In the genomic region with DNA sequence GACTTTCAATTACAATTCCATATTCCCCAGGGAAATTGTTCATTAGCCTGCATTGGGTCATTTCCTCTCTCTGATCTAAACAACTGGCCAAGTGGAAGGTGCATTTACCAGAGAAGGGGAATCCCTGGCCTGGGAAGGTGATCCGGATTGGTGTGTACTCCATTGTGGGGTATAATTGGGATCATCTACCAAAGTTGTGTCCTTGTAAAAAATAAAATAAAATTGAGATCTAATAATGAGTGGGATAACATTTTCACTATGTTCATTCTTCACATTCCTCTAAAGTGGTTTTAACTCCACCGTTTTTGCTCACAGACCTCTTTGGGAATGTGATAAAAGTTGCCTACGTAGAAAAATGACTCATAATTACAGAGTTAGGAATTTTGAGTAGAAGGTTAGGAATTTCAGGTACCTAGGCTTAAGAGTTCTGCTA, we compare ENCODE assay signal across 2 cellular contexts.
TF ChIP-seq lines count a peak whose summit lies in the region.

No MANE protein-coding gene starts in this region.

TF ChIP-seq in HEK293, 187 proteins besides CTCF, POLR2A, EP300 and RAD21:
- TF ChIP-seq, protein P1, sequence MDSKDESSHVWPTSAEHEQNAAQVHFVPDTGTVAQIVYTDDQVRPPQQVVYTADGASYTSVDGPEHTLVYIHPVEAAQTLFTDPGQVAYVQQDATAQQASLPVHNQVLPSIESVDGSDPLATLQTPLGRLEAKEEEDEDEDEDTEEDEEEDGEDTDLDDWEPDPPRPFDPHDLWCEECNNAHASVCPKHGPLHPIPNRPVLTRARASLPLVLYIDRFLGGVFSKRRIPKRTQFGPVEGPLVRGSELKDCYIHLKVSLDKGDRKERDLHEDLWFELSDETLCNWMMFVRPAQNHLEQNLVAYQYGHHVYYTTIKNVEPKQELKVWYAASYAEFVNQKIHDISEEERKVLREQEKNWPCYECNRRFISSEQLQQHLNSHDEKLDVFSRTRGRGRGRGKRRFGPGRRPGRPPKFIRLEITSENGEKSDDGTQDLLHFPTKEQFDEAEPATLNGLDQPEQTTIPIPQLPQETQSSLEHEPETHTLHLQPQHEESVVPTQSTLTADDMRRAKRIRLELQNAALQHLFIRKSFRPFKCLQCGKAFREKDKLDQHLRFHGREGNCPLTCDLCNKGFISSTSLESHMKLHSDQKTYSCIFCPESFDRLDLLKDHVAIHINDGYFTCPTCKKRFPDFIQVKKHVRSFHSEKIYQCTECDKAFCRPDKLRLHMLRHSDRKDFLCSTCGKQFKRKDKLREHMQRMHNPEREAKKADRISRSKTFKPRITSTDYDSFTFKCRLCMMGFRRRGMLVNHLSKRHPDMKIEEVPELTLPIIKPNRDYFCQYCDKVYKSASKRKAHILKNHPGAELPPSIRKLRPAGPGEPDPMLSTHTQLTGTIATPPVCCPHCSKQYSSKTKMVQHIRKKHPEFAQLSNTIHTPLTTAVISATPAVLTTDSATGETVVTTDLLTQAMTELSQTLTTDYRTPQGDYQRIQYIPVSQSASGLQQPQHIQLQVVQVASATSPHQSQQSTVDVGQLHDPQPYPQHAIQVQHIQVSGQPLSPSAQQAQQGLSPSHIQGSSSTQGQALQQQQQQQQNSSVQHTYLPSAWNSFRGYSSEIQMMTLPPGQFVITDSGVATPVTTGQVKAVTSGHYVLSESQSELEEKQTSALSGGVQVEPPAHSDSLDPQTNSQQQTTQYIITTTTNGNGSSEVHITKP (tag by site-specific recombination; IDR thresholded peaks at IDR 0.05), result peak; percentile 72
- no peak for TF ChIP-seq YY2 (tag by site-specific recombination; IDR thresholded peaks at IDR 0.05)

TF ChIP-seq in GM12878, 131 proteins besides CTCF, POLR2A, EP300 and RAD21:
- no peak for TF ChIP-seq ZBED1 (IDR thresholded peaks at IDR 0.05; ENCODE audit: borderline replicate concordance)
- TF ChIP-seq, protein P2, sequence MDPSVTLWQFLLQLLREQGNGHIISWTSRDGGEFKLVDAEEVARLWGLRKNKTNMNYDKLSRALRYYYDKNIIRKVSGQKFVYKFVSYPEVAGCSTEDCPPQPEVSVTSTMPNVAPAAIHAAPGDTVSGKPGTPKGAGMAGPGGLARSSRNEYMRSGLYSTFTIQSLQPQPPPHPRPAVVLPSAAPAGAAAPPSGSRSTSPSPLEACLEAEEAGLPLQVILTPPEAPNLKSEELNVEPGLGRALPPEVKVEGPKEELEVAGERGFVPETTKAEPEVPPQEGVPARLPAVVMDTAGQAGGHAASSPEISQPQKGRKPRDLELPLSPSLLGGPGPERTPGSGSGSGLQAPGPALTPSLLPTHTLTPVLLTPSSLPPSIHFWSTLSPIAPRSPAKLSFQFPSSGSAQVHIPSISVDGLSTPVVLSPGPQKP (IDR thresholded peaks at IDR 0.05; ENCODE audit: low read depth, low read length), result no peak
- TF ChIP-seq RB1 (IDR thresholded peaks at IDR 0.05; ENCODE audit: borderline replicate concordance), result no peak
- TF ChIP-seq, protein P3, sequence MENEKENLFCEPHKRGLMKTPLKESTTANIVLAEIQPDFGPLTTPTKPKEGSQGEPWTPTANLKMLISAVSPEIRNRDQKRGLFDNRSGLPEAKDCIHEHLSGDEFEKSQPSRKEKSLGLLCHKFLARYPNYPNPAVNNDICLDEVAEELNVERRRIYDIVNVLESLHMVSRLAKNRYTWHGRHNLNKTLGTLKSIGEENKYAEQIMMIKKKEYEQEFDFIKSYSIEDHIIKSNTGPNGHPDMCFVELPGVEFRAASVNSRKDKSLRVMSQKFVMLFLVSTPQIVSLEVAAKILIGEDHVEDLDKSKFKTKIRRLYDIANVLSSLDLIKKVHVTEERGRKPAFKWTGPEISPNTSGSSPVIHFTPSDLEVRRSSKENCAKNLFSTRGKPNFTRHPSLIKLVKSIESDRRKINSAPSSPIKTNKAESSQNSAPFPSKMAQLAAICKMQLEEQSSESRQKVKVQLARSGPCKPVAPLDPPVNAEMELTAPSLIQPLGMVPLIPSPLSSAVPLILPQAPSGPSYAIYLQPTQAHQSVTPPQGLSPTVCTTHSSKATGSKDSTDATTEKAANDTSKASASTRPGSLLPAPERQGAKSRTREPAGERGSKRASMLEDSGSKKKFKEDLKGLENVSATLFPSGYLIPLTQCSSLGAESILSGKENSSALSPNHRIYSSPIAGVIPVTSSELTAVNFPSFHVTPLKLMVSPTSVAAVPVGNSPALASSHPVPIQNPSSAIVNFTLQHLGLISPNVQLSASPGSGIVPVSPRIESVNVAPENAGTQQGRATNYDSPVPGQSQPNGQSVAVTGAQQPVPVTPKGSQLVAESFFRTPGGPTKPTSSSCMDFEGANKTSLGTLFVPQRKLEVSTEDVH (IDR thresholded peaks at IDR 0.05; ENCODE audit: low read depth, partially characterized antibody), result peak; percentile 15
- no peak for TF ChIP-seq MEF2B (IDR thresholded peaks at IDR 0.05; ENCODE audit: partially characterized antibody, poor library complexity, severe bottlenecking)
- no peak for TF ChIP-seq POLR2AphosphoS5 (IDR thresholded peaks at IDR 0.05; ENCODE audit: low read length)
- no peak for TF ChIP-seq EZH2 (IDR thresholded peaks at IDR 0.05; ENCODE audit: borderline replicate concordance, control insufficient read depth, low read depth, low read length)
- TF ChIP-seq ZSCAN29 (IDR thresholded peaks at IDR 0.05), result no peak
TF ChIP-seq in GM12878: peak in this region for 1.
